ENCODE assay signal across 22 cellular contexts in the genomic region with DNA sequence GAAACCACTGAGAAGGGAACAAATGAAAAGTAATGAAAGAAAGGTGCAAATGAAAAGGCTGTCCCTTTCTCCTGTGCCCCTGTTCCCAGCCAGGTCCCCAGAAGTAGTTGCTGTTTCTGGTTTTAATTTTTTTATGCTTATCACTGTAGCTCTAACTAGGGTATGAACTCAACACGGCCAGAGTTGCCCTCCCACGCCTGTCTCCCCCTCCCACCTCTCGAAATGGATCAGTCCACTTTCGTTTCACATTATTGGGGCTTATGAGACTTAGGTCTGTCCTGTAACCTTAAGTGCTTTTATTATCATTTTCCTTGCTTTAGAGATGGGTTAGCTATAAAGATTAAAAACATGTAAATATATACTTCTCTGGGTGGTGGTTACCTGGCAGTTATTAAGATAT.
"Had no signal": no experiment of that assay in that cellular context is flagged by ENCODE, and none has a peak within 500 bp of the region (broad histone marks: within the 10 kb centered on the region; RNA-seq: fewer than 3 reads in every experiment).

No MANE protein-coding gene starts in this region.

- H3K27ac Mint-ChIP-seq: immature natural killer cell, naive B cell, nephron had no signal

- H3K4me3 Mint-ChIP-seq: immature natural killer cell, naive B cell, nephron had no signal

- H3K27ac ChIP-seq: coronary artery, dorsolateral prefrontal cortex, gastrocnemius medialis, left ventricle myocardium inferior, lower lobe of right lung, psoas muscle, stomach, thoracic aorta, transverse colon had no signal

- H3K27me3 Mint-ChIP-seq: naive B cell had no signal

- H3K27me3 ChIP-seq: dorsolateral prefrontal cortex, gastrocnemius medialis, stomach, transverse colon had no signal

- H3K4me1 ChIP-seq: gastrocnemius medialis, left ventricle myocardium inferior, lower lobe of right lung, psoas muscle, stomach, transverse colon had no signal

- H3K4me3 ChIP-seq: coronary artery, dorsolateral prefrontal cortex, gastrocnemius medialis, left ventricle myocardium inferior, lower lobe of right lung, psoas muscle, stomach, thoracic aorta, transverse colon had no signal

- H3K9me3 ChIP-seq: gastrocnemius medialis, left ventricle myocardium inferior, lower lobe of right lung, psoas muscle, stomach, thoracic aorta, transverse colon had no signal

- ATAC-seq: esophagus mucosa, gastrocnemius medialis, lower lobe of right lung, psoas muscle, sciatic nerve had no signal

- DNase-seq: dorsolateral prefrontal cortex; effector CD8-positive, alpha-beta T cell; gastrocnemius medialis; immature natural killer cell; left ventricle myocardium inferior; lower lobe of right lung; mesendoderm; naive B cell; psoas muscle; retina; stimulated activated CD4-positive, alpha-beta T cell treated with anti-CD3 and anti-CD28 coated beads, Interleukin-2, amount 100 ng/mL, for 24 hours; stimulated activated CD4-positive, alpha-beta T cell treated with anti-CD3 and anti-CD28 coated beads, Interleukin-4, amount 100 ng/mL, for 4 hours; stimulated activated naive CD4-positive, alpha-beta T cell; stomach; substantia nigra; transverse colon had no signal

- H3K9me3 Mint-ChIP-seq: immature natural killer cell, nephron had no signal

- FAIRE-seq: keratinocyte had no signal

- H3K4me1 Mint-ChIP-seq: immature natural killer cell had no signal
